ENCODE assay signal across 23 cellular contexts in the genomic region with DNA sequence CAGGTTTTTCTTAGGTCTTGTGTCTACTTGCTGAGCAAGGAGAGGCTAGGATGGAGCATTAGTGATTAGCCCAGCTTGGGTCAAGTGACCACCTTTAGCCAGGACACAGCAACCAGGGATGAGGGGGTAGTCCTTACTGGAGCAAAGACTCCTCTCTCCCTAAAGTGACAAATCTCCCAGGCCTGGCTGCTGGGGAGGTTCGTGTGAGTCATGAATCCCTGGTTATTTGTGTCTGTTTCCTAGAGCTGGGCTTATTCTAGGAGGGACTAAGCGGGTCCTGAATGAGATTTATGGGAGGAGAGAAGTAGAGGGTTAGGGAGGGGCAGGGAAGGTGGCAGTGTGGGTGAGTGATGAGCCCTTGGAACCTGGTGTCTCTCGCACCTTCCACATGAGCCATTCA.
"Had no signal": no experiment of that assay in that cellular context is flagged by ENCODE, and none has a peak within 500 bp of the region (broad histone marks: within the 10 kb centered on the region; RNA-seq: fewer than 3 reads in every experiment).

No MANE protein-coding gene starts in this region.

- H3K4me1 ChIP-seq: breast epithelium had no signal

- ATAC-seq: T-cell had no signal

- H3K27ac ChIP-seq: breast epithelium, KMS-11, SK-N-MC had no signal

- DNase-seq: activated CD4-positive, alpha-beta memory T cell treated with anti-CD3 and anti-CD28 coated beads, Interleukin-2, amount 10 ng/mL, durations not matched to agents 7 days and 5 days; activated CD4-positive, alpha-beta T cell treated with anti-CD3 and anti-CD28 coated beads, Interleukin-2, amount 50 U/mL, for 1 hour; activated CD4-positive, CD25-positive, alpha-beta regulatory T cell; activated CD8-positive, alpha-beta memory T cell treated with anti-CD3 and anti-CD28 coated beads, Interleukin-2, amount 50 U/mL, for 48 hours; activated T-cell treated with anti-CD3 and anti-CD28 coated beads, Interleukin-2, amount 50 U/mL, for 1 hour; aorta; caudate nucleus; MG63; MV-4-11; NCI-H1092 treated with DMSO at 0.1 percent for 48 hours; NCI-H1417 treated with DMSO at 0.1 percent for 48 hours; NCI-H1694 treated with DMSO at 0.1 percent for 48 hours; NCI-H2029 treated with DMSO at 0.1 percent for 48 hours; NCI-H345; NCI-H510A; NCI-H526 treated with DMSO at 0.1 percent for 48 hours; NCI-H82; T-cell; T-helper 2 cell; T1000 had no signal

- H3K36me3 ChIP-seq: breast epithelium, MG63 had no signal

- H3K27me3 ChIP-seq: breast epithelium, MG63 had no signal

- H3K4me3 ChIP-seq: breast epithelium, MG63, SK-N-MC had no signal
